9 cellular contexts compared by ENCODE assay signal in genomic region chr2:9675369-9676351, GRCh38. TPM values are rescaled to one million over a fixed set of nuclear protein-coding genes. Genes with fewer than 3 reads are reported as not detected.
A peak's percentile ranks its signal among the peaks of the same experiment; 100 is the strongest.
DNase-seq lines count a peak whose midpoint lies in the region; ATAC-seq and TF ChIP-seq lines count a peak whose summit lies in the region.
"Had no signal": no experiment of that assay in that cellular context is flagged by ENCODE, and none has a peak within 500 bp of the region (broad histone marks: within the 10 kb centered on the region; RNA-seq: fewer than 3 reads in every experiment).

No MANE protein-coding gene starts in this region.

- H3K4me2 ChIP-seq in fibroblast of lung (ENCODE audit: extremely low read depth, insufficient read depth, low read length): peak overlapping the region; percentile 73

- H3K27me3 ChIP-seq in H7 (ENCODE audit: control insufficient read depth, insufficient read depth, low read length): peaks cover 1% of the 10 kb centered on the region; the same call in 1 of the 2 replicates
- no peaks in the 10 kb centered on the region for H3K27me3 ChIP-seq in RWPE2 (ENCODE audit: insufficient read depth, poor library complexity, severe bottlenecking)
- no peaks in the 10 kb centered on the region for H3K27me3 ChIP-seq in fibroblast of lung (ENCODE audit: control insufficient read depth, insufficient read depth, low read length)
- H3K27me3 ChIP-seq in rectal smooth muscle tissue (ENCODE audit: control insufficient read depth, insufficient read depth, low read length): no peaks in the 10 kb centered on the region
- no peaks in the 10 kb centered on the region for H3K27me3 ChIP-seq in Caco-2 (replicated peaks; ENCODE audit: control insufficient read depth, insufficient read depth, low read length)
- no peaks in the 10 kb centered on the region for H3K27me3 ChIP-seq in colonic mucosa

- intact Hi-C loops in Caco-2 (cut with micrococcal nuclease; ENCODE audit: unreplicated experiment) (no loop called here), colonic mucosa (cut with DNase I) (no loop called here)

- H3K4me3 ChIP-seq in H7 (ENCODE audit: insufficient read depth, low read depth, low read length) (no peak overlapping the region), RWPE2 (ENCODE audit: severe bottlenecking) (no peak overlapping the region), fibroblast of lung (replicated peaks in 1 of 4; ENCODE audit: control extremely low read depth in 1 of 4, insufficient read depth in 1 of 4, low read depth in 3 of 4, low read length in 4 of 4) (peak overlapping the region; percentile 30 to 41 (median 35)), rectal smooth muscle tissue (ENCODE audit: low read length) (no peak overlapping the region), Caco-2 (ENCODE audit: low read depth, low read length) (no peak overlapping the region), colonic mucosa (no peak overlapping the region)

- DNase-seq in H7 (peak; percentile 64), RWPE2 (ENCODE audit: low spot score) (no peak), fibroblast of lung (ENCODE audit: low read depth in 2 of 2) (peak; percentile 93 to 97), Caco-2 (no peak), HuH-7.5 (ENCODE audit: low spot score) (no peak), colonic mucosa (no peak)

- POLR2A ChIA-PET in Caco-2 (lab: Charles Lee): no interaction called here

- H2AFZ ChIP-seq in fibroblast of lung (ENCODE audit: low read length): peak overlapping the region; percentile 65

- BruUV-seq in Caco-2 (replicated peaks; lab: Mats Ljungman, UMichigan): no TSS peak

- H4K20me1 ChIP-seq in fibroblast of lung (ENCODE audit: control insufficient read depth, extremely low read depth, insufficient read depth, low read length): no peaks in the 10 kb centered on the region

- no peaks in the 10 kb centered on the region for H3K9me3 Mint-ChIP-seq in Caco-2 (ENCODE audit: unreplicated experiment)
- H3K9me3 Mint-ChIP-seq: T-helper 1 cell treated with Interleukin-12 subunit alpha and Interleukin-12 subunit beta and Interleukin-4 antibody, amounts not matched to agents 30 μg/mL and 1 μg/mL, for 36 hours had no signal

- CTCF ChIA-PET in Caco-2 (lab: Charles Lee): no interaction called here

- H3K36me3 ChIP-seq in H7 (replicated peaks; ENCODE audit: control insufficient read depth, insufficient read depth, low read length) (no peaks in the 10 kb centered on the region), RWPE2 (ENCODE audit: low read depth) (no peaks in the 10 kb centered on the region), fibroblast of lung (ENCODE audit: control insufficient read depth, insufficient read depth, low read length) (no peaks in the 10 kb centered on the region), rectal smooth muscle tissue (ENCODE audit: control insufficient read depth, insufficient read depth, low read length) (no peaks in the 10 kb centered on the region), Caco-2 (ENCODE audit: control insufficient read depth, insufficient read depth, low read length) (no peaks in the 10 kb centered on the region), colonic mucosa (no peaks in the 10 kb centered on the region)

- no peaks in the 10 kb centered on the region for H3K27me3 Mint-ChIP-seq in Caco-2 (ENCODE audit: insufficient read depth, unreplicated experiment)

- no peaks in the 10 kb centered on the region for H3K36me3 Mint-ChIP-seq in Caco-2 (ENCODE audit: insufficient read depth, unreplicated experiment)

- H3K4me1 Mint-ChIP-seq in Caco-2 (ENCODE audit: low read depth, unreplicated experiment): no peaks in the 10 kb centered on the region

- peak overlapping the region; percentile 82 for H3K27ac ChIP-seq in RWPE2 (ENCODE audit: poor library complexity, severe bottlenecking)
- H3K27ac ChIP-seq in fibroblast of lung (ENCODE audit: insufficient read depth, low read length): peak overlapping the region; percentile 88
- peak overlapping the region; percentile 10 for H3K27ac ChIP-seq in rectal smooth muscle tissue (ENCODE audit: low read depth, low read length)
- H3K27ac ChIP-seq in colonic mucosa: no peak overlapping the region

- H3K9ac ChIP-seq in fibroblast of lung (ENCODE audit: insufficient read depth, low read length) (peak overlapping the region; percentile 40), rectal smooth muscle tissue (ENCODE audit: low read length) (no peak overlapping the region), colonic mucosa (ENCODE audit: low read depth in 2 of 2, low read length in 2 of 2) (no peak overlapping the region)

- no peak overlapping the region for H3K4me3 Mint-ChIP-seq in Caco-2 (ENCODE audit: unreplicated experiment)
- H3K4me3 Mint-ChIP-seq: T-helper 1 cell treated with Interleukin-12 subunit alpha and Interleukin-12 subunit beta and Interleukin-4 antibody, amounts not matched to agents 30 μg/mL and 1 μg/mL, for 36 hours had no signal

- H3K79me2 ChIP-seq in fibroblast of lung (ENCODE audit: control insufficient read depth, insufficient read depth, low read length): no peaks in the 10 kb centered on the region

- H3K9me3 ChIP-seq in RWPE2 (ENCODE audit: severe bottlenecking) (no peaks in the 10 kb centered on the region), fibroblast of lung (ENCODE audit: control insufficient read depth, insufficient read depth, low read depth, low read length) (no peaks in the 10 kb centered on the region), Caco-2 (no peaks in the 10 kb centered on the region), colonic mucosa (no peaks in the 10 kb centered on the region)

- ATAC-seq in RWPE2 (ENCODE audit: low read depth) (peak; percentile 94), HG02678 (IDR thresholded peaks at IDR 0.05; ENCODE audit: unreplicated experiment) (no peak)

- H3K27ac Mint-ChIP-seq in Caco-2 (ENCODE audit: unreplicated experiment): no peak overlapping the region
- H3K27ac Mint-ChIP-seq: T-helper 1 cell treated with Interleukin-12 subunit alpha and Interleukin-12 subunit beta and Interleukin-4 antibody, amounts not matched to agents 30 μg/mL and 1 μg/mL, for 36 hours had no signal

- H3K4me1 ChIP-seq in RWPE2 (ENCODE audit: insufficient read depth, poor library complexity, severe bottlenecking) (no peaks in the 10 kb centered on the region), fibroblast of lung (ENCODE audit: control insufficient read depth, extremely low read depth, insufficient read depth, low read length) (peaks cover 14% of the 10 kb centered on the region), rectal smooth muscle tissue (ENCODE audit: control insufficient read depth, insufficient read depth, low read length) (peaks cover 2% of the 10 kb centered on the region), Caco-2 (no peaks in the 10 kb centered on the region), colonic mucosa (no peaks in the 10 kb centered on the region)

- TF ChIP-seq CTCF in RWPE2 (IDR thresholded peaks at IDR 0.05; ENCODE audit: poor library complexity, severe bottlenecking) (no peak), fibroblast of lung (conservative IDR thresholded peaks at IDR 0.05 in 1 of 2, IDR thresholded peaks at IDR 0.05 in 1 of 2; ENCODE audit: low read depth in 1 of 2, low read length in 2 of 2) (no peak), Caco-2 (IDR thresholded peaks at IDR 0.05; ENCODE audit: insufficient read depth in 1 of 2, low read depth in 1 of 2, low read length in 1 of 2, severe bottlenecking in 1 of 2, unreplicated experiment in 1 of 2) (no peak), colonic mucosa (IDR thresholded peaks at IDR 0.05) (no peak)

RNA-seq across cellular contexts. Expression of gene YWHAQ, which starts 44.9 kb away (rescaled TPM):
- 378 and 389 TPM in 2 replicates for total RNA-seq in H7 (2014; rRNA removed; shearing (Covaris generic))
- 247 and 323 TPM in 2 replicates for total RNA-seq in fibroblast of lung
- 510 and 666 TPM in 2 replicates for polyA plus RNA-seq in fibroblast of lung
- 393 and 565 TPM in 2 replicates for polyA plus RNA-seq in fibroblast of lung (2012)
- polyA minus RNA-seq in fibroblast of lung (ENCODE audit: low replicate concordance): 89.7 and 132 TPM in 2 replicates
- total RNA-seq in Caco-2 (2022): 344 and 365 TPM in 2 replicates
- 100 to 1,000 TPM; 246 to 299 TPM for total RNA-seq in colonic mucosa

Comparison
In these comparisons a context has a peak if more than half of its experiments do, and no peak if none do; other contexts are left out.
1. DNase-seq: peak in H7 (single experiment) and fibroblast of lung (2 of 2); none in RWPE2 (single experiment), Caco-2 (0 of 2), HuH-7.5 (single experiment) and colonic mucosa (single experiment).
2. H3K4me3 ChIP-seq: peak in fibroblast of lung (4 of 4); none in H7 (single experiment), RWPE2 (single experiment), rectal smooth muscle tissue (single experiment), Caco-2 (single experiment) and colonic mucosa (single experiment).